Comparison of ENCODE assay signal across 8 cellular contexts in genomic region chr19:17346109-17346671, GRCh38. TPM values are rescaled to one million over a fixed set of nuclear protein-coding genes. Genes with fewer than 3 reads are reported as not detected.
DNase-seq lines count a peak whose midpoint lies in the region; ATAC-seq and TF ChIP-seq lines count a peak whose summit lies in the region.

No MANE protein-coding gene starts in this region.

- DNase-seq in GM03348 (ENCODE audit: low spot score) = peak; percentile 92
- DNase-seq in Jurkat, Clone E6-1 (ENCODE audit: low read depth, low spot score) = peak; percentile 51
- peak; percentile 89 for DNase-seq in SK-N-SH
- peak; percentile 88 for DNase-seq in activated naive CD4-positive, alpha-beta T cell treated with anti-CD3 and anti-CD28 coated beads for 36 hours
- peak; percentile 68 to 77 for DNase-seq in cardiac muscle cell (ENCODE audit: low read depth in 1 of 2, low spot score in 1 of 2)
- DNase-seq in prostate gland (ENCODE audit: low spot score) = peak; percentile 60

- peaks cover 8% of the 10 kb centered on the region for H3K27me3 Mint-ChIP-seq in activated naive CD4-positive, alpha-beta T cell treated with anti-CD3 and anti-CD28 coated beads for 36 hours (ENCODE audit: low read depth)

- H3K9me2 ChIP-seq in SK-N-SH = no peaks in the 10 kb centered on the region

- no peak overlapping the region for H3K9ac ChIP-seq in SK-N-SH

- H3K4me1 ChIP-seq in SK-N-SH (ENCODE audit: control insufficient read depth in 1 of 2, insufficient read depth in 2 of 2, low read depth in 1 of 2, low read length in 1 of 2) (peaks cover 5 to 6% of the 10 kb centered on the region in 2 experiments; a peak in 1 of 4 replicates), cardiac muscle cell (ENCODE audit: low read depth) (no peaks in the 10 kb centered on the region), prostate gland (replicated peaks) (no peaks in the 10 kb centered on the region)

- H3K36me3 Mint-ChIP-seq in activated naive CD4-positive, alpha-beta T cell treated with anti-CD3 and anti-CD28 coated beads for 36 hours (ENCODE audit: low read depth) = peaks cover 3% of the 10 kb centered on the region

- H3K9me3 ChIP-seq in SK-N-SH (no peaks in the 10 kb centered on the region), cardiac muscle cell (ENCODE audit: low read depth) (no peaks in the 10 kb centered on the region), prostate gland (no peaks in the 10 kb centered on the region)

- H3K27ac ChIP-seq in SK-N-SH (ENCODE audit: low read depth in 2 of 2, low read length in 1 of 2) (no peak overlapping the region), cardiac muscle cell (no peak overlapping the region), prostate gland (no peak overlapping the region)

- peak overlapping the region; percentile 55 for H2AFZ ChIP-seq in SK-N-SH (ENCODE audit: low read depth)

- no peaks in the 10 kb centered on the region for H3K27me3 ChIP-seq in SK-N-SH (ENCODE audit: insufficient read depth)
- no peaks in the 10 kb centered on the region for H3K27me3 ChIP-seq in cardiac muscle cell
- no peaks in the 10 kb centered on the region for H3K27me3 ChIP-seq in prostate gland (replicated peaks; ENCODE audit: insufficient read depth)

- TF ChIP-seq CTCF in SK-N-SH (IDR thresholded peaks at IDR 0.05) (peak; percentile 84), cardiac muscle cell (IDR thresholded peaks at IDR 0.05; ENCODE audit: low read depth, low read length) (peak; percentile 87), prostate gland (IDR thresholded peaks at IDR 0.05) (peak; percentile 83 to 92 (median 90))

- no peak for TF ChIP-seq EP300 in SK-N-SH (IDR thresholded peaks at IDR 0.05; ENCODE audit: borderline replicate concordance in 1 of 2, low read depth in 1 of 2, low read length in 1 of 2)

- no peaks in the 10 kb centered on the region for H3F3A ChIP-seq in SK-N-SH (replicated peaks; ENCODE audit: insufficient read depth)

- peaks cover 3% of the 10 kb centered on the region for H3K4me1 Mint-ChIP-seq in activated naive CD4-positive, alpha-beta T cell treated with anti-CD3 and anti-CD28 coated beads for 36 hours (ENCODE audit: low read depth)

- no peaks in the 10 kb centered on the region for H3K9me3 Mint-ChIP-seq in activated naive CD4-positive, alpha-beta T cell treated with anti-CD3 and anti-CD28 coated beads for 36 hours

- no peak overlapping the region for H3K4me3 Mint-ChIP-seq in activated naive CD4-positive, alpha-beta T cell treated with anti-CD3 and anti-CD28 coated beads for 36 hours

- H3K79me2 ChIP-seq in SK-N-SH (ENCODE audit: insufficient read depth) = no peaks in the 10 kb centered on the region

- H3K36me3 ChIP-seq in SK-N-SH (replicated peaks in 1 of 2; ENCODE audit: control insufficient read depth in 1 of 2, insufficient read depth in 2 of 2, low read length in 1 of 2) (peaks cover 0 to 5% of the 10 kb centered on the region in 2 experiments), cardiac muscle cell (no peaks in the 10 kb centered on the region), prostate gland (no peaks in the 10 kb centered on the region)

- no peak for TF ChIP-seq POLR2A in prostate gland (IDR thresholded peaks at IDR 0.05)

- WGBS in SK-N-SH (ENCODE audit: low lambda C conversion rate) = 34% methylated on average over 11 of the region's 24 CpGs
- 19% methylated on average over 24 of the region's 24 CpGs for WGBS in prostate gland

- no peak overlapping the region for H3K4me2 ChIP-seq in SK-N-SH

- H4K20me1 ChIP-seq in SK-N-SH (ENCODE audit: insufficient read depth) = no peaks in the 10 kb centered on the region

- CTCF ChIA-PET in SK-N-SH (lab: Yijun Ruan, JAX) = interaction anchor here (0.7 to 8.9 kb wide), 15 partner anchors 10 to 508 kb away, joined by 3 to 80 read pairs (median 4); partner anchors contain the start of genes ANKLE1 and CCDC194
- CTCF ChIA-PET in activated naive CD4-positive, alpha-beta T cell treated with anti-CD3 and anti-CD28 coated beads for 36 hours (lab: Charles Lee) = interaction anchor here (0.7 to 1.5 kb wide), 7 partner anchors 10 to 121 kb away, joined by 3 to 14 read pairs (median 4); no protein-coding TSS in a partner anchor

- POLR2A ChIA-PET in SK-N-SH (lab: Yijun Ruan, JAX) = interaction anchor here (0.7 kb wide), 1 partner anchor 411 kb away, joined by 6 read pairs; no protein-coding TSS in a partner anchor

- ATAC-seq in GM21786 (IDR thresholded peaks at IDR 0.05; ENCODE audit: unreplicated experiment) (no peak), HG02623 (IDR thresholded peaks at IDR 0.05; ENCODE audit: unreplicated experiment) (no peak)

- TF ChIP-seq RAD21 in SK-N-SH (IDR thresholded peaks at IDR 0.05; ENCODE audit: low read length) = peak; percentile 84

- intact Hi-C loops in activated naive CD4-positive, alpha-beta T cell treated with anti-CD3 and anti-CD28 coated beads for 36 hours (cut with micrococcal nuclease) = loop anchor here (1.0 kb wide), 3 partner anchors 40 to 120 kb away; no protein-coding TSS in a partner anchor
- intact Hi-C loops in prostate gland (cut with DNase I) = loop anchor here (2.0 to 5.0 kb wide), 2 partner anchors 39 to 121 kb away; no protein-coding TSS in a partner anchor

- no peak overlapping the region for H3K4me3 ChIP-seq in Jurkat, Clone E6-1 (ENCODE audit: low read length)
- H3K4me3 ChIP-seq in SK-N-SH (ENCODE audit: low read depth in 2 of 2, low read length in 1 of 2) = no peak overlapping the region
- no peak overlapping the region for H3K4me3 ChIP-seq in cardiac muscle cell
- no peak overlapping the region for H3K4me3 ChIP-seq in prostate gland

- H3K27ac Mint-ChIP-seq in activated naive CD4-positive, alpha-beta T cell treated with anti-CD3 and anti-CD28 coated beads for 36 hours = no peak overlapping the region

TF ChIP-seq in SK-N-SH, 30 proteins besides CTCF, POLR2A, EP300 and RAD21:
- no peak for TF ChIP-seq TAF1 (IDR thresholded peaks at IDR 0.05; ENCODE audit: borderline replicate concordance, low read depth, low read length)
- TF ChIP-seq RXRA (IDR thresholded peaks at IDR 0.05; ENCODE audit: borderline replicate concordance, low read depth) = no peak
- no peak for TF ChIP-seq NRF1 (IDR thresholded peaks at IDR 0.05; ENCODE audit: low read depth, low read length)
- no peak for TF ChIP-seq SIN3A (IDR thresholded peaks at IDR 0.05; ENCODE audit: borderline replicate concordance, low read depth, low read length)
- TF ChIP-seq GABPA (IDR thresholded peaks at IDR 0.05; ENCODE audit: low read depth) = no peak
- peak; percentile 88 for TF ChIP-seq SMC3 (IDR thresholded peaks at IDR 0.05; ENCODE audit: low read depth, low read length)
- peak; percentile 76 for TF ChIP-seq ELF1 (IDR thresholded peaks at IDR 0.05)

RNA-seq across cellular contexts. Expression of gene GTPBP3, which starts 8.8 kb away (rescaled TPM):
- polyA plus RNA-seq in Jurkat, Clone E6-1 (2012; ENCODE audit: insufficient read depth, insufficient read length) = 38.3 TPM
- 21.6 and 22.4 TPM in 2 replicates for polyA plus RNA-seq in SK-N-SH (2012; rRNA removed)
- 9.1 and 12.1 TPM in 2 replicates for polyA plus RNA-seq in SK-N-SH (2012; cell fraction: cytosol; rRNA removed)
- 72.5 and 94.4 TPM in 2 replicates for polyA plus RNA-seq in SK-N-SH (2012; cell fraction: nucleus; rRNA removed)
- 10 to 100 TPM; 36.8 to 45.7 TPM for total RNA-seq in activated naive CD4-positive, alpha-beta T cell treated with anti-CD3 and anti-CD28 coated beads for 36 hours
- 78.6 and 95.6 TPM in 2 replicates for total RNA-seq in cardiac muscle cell
- polyA plus RNA-seq in cardiac muscle cell = 34.9 and 53.4 TPM in 2 replicates
- 10 to 100 TPM; 42.4 to 67.0 TPM for total RNA-seq in prostate gland

RNA-seq across cellular contexts. Expression of gene ANO8, which starts 11.5 kb away (rescaled TPM):
- 11.2 TPM for polyA plus RNA-seq in Jurkat, Clone E6-1 (2012; ENCODE audit: insufficient read depth, insufficient read length)
- 5.0 and 7.8 TPM in 2 replicates for polyA plus RNA-seq in SK-N-SH (2012; rRNA removed)
- polyA plus RNA-seq in SK-N-SH (2012; cell fraction: cytosol; rRNA removed) = 2.6 and 4.2 TPM in 2 replicates
- polyA plus RNA-seq in SK-N-SH (2012; cell fraction: nucleus; rRNA removed) = 21.4 and 31.6 TPM in 2 replicates
- 1 to 10 TPM; 3.4 to 3.8 TPM for total RNA-seq in activated naive CD4-positive, alpha-beta T cell treated with anti-CD3 and anti-CD28 coated beads for 36 hours
- total RNA-seq in cardiac muscle cell = 14.4 and 21.1 TPM in 2 replicates
- 2.8 and 3.6 TPM in 2 replicates for polyA plus RNA-seq in cardiac muscle cell
- 10 to 100 TPM in 1 of 2 donors, 1 to 10 TPM in 1; 9.8 to 10.1 TPM for total RNA-seq in prostate gland

RNA-seq across cellular contexts. Expression of gene PLVAP, which starts 31.0 kb away (rescaled TPM):
- polyA plus RNA-seq in Jurkat, Clone E6-1 (2012; ENCODE audit: insufficient read depth, insufficient read length) = not detected
- polyA plus RNA-seq in SK-N-SH (2012; rRNA removed) = not detected in 2 replicates
- polyA plus RNA-seq in SK-N-SH (2012; cell fraction: cytosol; rRNA removed) = not detected in 2 replicates
- polyA plus RNA-seq in SK-N-SH (2012; cell fraction: nucleus; rRNA removed) = not detected in 2 replicates
- total RNA-seq in activated naive CD4-positive, alpha-beta T cell treated with anti-CD3 and anti-CD28 coated beads for 36 hours = not detected
- total RNA-seq in cardiac muscle cell = 2.1 and 4.3 TPM in 2 replicates
- polyA plus RNA-seq in cardiac muscle cell = 4.2 and 6.1 TPM in 2 replicates
- 10 to 100 TPM; 33.5 to 35.4 TPM for total RNA-seq in prostate gland

RNA-seq across cellular contexts. Expression of gene DDA1, which starts 36.8 kb away (rescaled TPM):
- 89.4 TPM for polyA plus RNA-seq in Jurkat, Clone E6-1 (2012; ENCODE audit: insufficient read depth, insufficient read length)
- polyA plus RNA-seq in SK-N-SH (2012; rRNA removed) = 112 and 135 TPM in 2 replicates
- 110 and 115 TPM in 2 replicates for polyA plus RNA-seq in SK-N-SH (2012; cell fraction: cytosol; rRNA removed)
- 90.9 and 103 TPM in 2 replicates for polyA plus RNA-seq in SK-N-SH (2012; cell fraction: nucleus; rRNA removed)
- 10 to 100 TPM; 26.2 to 28.6 TPM for total RNA-seq in activated naive CD4-positive, alpha-beta T cell treated with anti-CD3 and anti-CD28 coated beads for 36 hours
- 45.4 and 47.6 TPM in 2 replicates for total RNA-seq in cardiac muscle cell
- polyA plus RNA-seq in cardiac muscle cell = 53.3 and 55.2 TPM in 2 replicates
- total RNA-seq in prostate gland = 10 to 100 TPM in 1 of 2 donors, 1 to 10 TPM in 1; 9.6 to 18.6 TPM

RNA-seq across cellular contexts. Expression of gene MRPL34, which starts 40.5 kb away (rescaled TPM):
- polyA plus RNA-seq in Jurkat, Clone E6-1 (2012; ENCODE audit: insufficient read depth, insufficient read length) = 152 TPM
- 61.4 and 72.9 TPM in 2 replicates for polyA plus RNA-seq in SK-N-SH (2012; rRNA removed)
- 70.2 and 72.1 TPM in 2 replicates for polyA plus RNA-seq in SK-N-SH (2012; cell fraction: cytosol; rRNA removed)
- 40.9 and 93.7 TPM in 2 replicates for polyA plus RNA-seq in SK-N-SH (2012; cell fraction: nucleus; rRNA removed)
- 10 to 100 TPM; 84.2 to 92.2 TPM for total RNA-seq in activated naive CD4-positive, alpha-beta T cell treated with anti-CD3 and anti-CD28 coated beads for 36 hours
- total RNA-seq in cardiac muscle cell = 274 and 304 TPM in 2 replicates
- polyA plus RNA-seq in cardiac muscle cell = 172 and 184 TPM in 2 replicates
- 100 to 1,000 TPM; 157 to 169 TPM for total RNA-seq in prostate gland
